ENCODE assay signal across 11 cellular contexts in the genomic region with DNA sequence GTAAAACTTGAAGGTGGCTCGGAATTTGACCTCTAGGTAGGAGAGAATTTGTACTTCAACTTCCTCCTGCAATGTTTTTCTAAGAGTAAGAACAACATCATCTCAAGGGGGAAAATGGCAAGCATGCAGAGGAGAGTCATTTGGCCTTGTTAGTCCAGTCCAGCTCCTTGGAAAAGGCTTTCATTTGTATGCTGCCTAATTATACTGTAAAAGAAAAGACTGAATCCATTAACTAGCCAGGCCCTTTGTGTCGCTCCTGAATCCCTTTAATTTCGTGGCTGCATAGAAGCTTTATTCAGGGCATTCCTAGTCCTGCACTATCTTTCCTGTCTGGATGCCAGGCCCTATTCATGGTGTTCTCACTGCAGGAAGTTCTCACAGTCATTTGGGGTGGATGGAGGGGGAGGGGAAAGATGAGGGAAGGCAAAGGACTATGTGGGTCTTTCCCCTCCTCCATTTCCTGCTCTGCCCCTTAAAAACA. TPM values are rescaled to one million over a fixed set of nuclear protein-coding genes. Genes with fewer than 3 reads are reported as not detected.
A peak's percentile ranks its signal among the peaks of the same experiment; 100 is the strongest.
DNase-seq lines count a peak whose midpoint lies in the region; ATAC-seq and TF ChIP-seq lines count a peak whose summit lies in the region.
"Had no signal": no experiment of that assay in that cellular context is flagged by ENCODE, and none has a peak within 500 bp of the region (broad histone marks: within the 10 kb centered on the region; RNA-seq: fewer than 3 reads in every experiment).

No MANE protein-coding gene starts in this region.

- H3K56ac ChIP-seq in H9 (ENCODE audit: insufficient read length, low read depth, low read length), result peak overlapping the region; percentile 34

- no CpG with 5 or more reads among the region's 3 CpGs for WGBS in H9 (ENCODE audit: extremely low coverage, insufficient read length, low lambda C conversion rate)
- WGBS in aorta, 2 donors, result 26 to 33% methylated on average over 3 of the region's 3 CpGs
- WGBS in psoas muscle, 3 donors, result 44 to 55% (median 49%) methylated on average over 3 of the region's 3 CpGs

- peak overlapping the region; percentile 46 for H3K4me2 ChIP-seq in H9 (ENCODE audit: insufficient read depth, insufficient read length, low read length)

- H3K79me1 ChIP-seq in H9 (ENCODE audit: insufficient read depth, low read depth, low read length, poor library complexity, severe bottlenecking), result no peaks in the 10 kb centered on the region

- ATAC-seq in aorta (ENCODE audit: low FRiP score) (no peak), psoas muscle (no peak), HG03039 (IDR thresholded peaks at IDR 0.05; ENCODE audit: unreplicated experiment) (no peak)

- H2BK120ac ChIP-seq in H9 (ENCODE audit: low read depth, low read length, poor library complexity, severe bottlenecking), result no peak overlapping the region

- no peaks in the 10 kb centered on the region for H3K27me3 Mint-ChIP-seq in H9 (ENCODE audit: low read depth)

- H3K27me3 ChIP-seq in H9 (ENCODE audit: insufficient read depth, low read length), result no peaks in the 10 kb centered on the region
- no peaks in the 10 kb centered on the region for H3K27me3 ChIP-seq in aorta (ENCODE audit: control insufficient read depth in 1 of 2, insufficient read depth in 2 of 2, low read length in 1 of 2)
- no peaks in the 10 kb centered on the region for H3K27me3 ChIP-seq in psoas muscle (ENCODE audit: insufficient read depth in 3 of 3, low read length in 2 of 3)

- no peak overlapping the region for H2BK15ac ChIP-seq in H9 (ENCODE audit: low read depth, low read length)

- H3K4me1 ChIP-seq in H9 (ENCODE audit: insufficient read depth, low read length), result peaks cover 27% of the 10 kb centered on the region; the same call in 1 of the 2 replicates
- H3K4me1 ChIP-seq in aorta (ENCODE audit: control insufficient read depth in 1 of 2, insufficient read depth in 2 of 2, low read length in 2 of 2), result no peaks in the 10 kb centered on the region
- H3K4me1 ChIP-seq in psoas muscle, result peaks cover 9% of the 10 kb centered on the region

- H4K8ac ChIP-seq in H9 (replicated peaks; ENCODE audit: insufficient read length, low read depth, low read length), result no peak overlapping the region

- H3K27ac ChIP-seq in H9 (ENCODE audit: insufficient read length, low read depth, low read length) (peak overlapping the region; percentile 98), aorta (ENCODE audit: low read depth in 1 of 2, low read length in 2 of 2) (no peak overlapping the region), psoas muscle (no peak overlapping the region)

- no peaks in the 10 kb centered on the region for H3K9me3 ChIP-seq in H9 (ENCODE audit: control insufficient read depth, low read depth, low read length)
- no peaks in the 10 kb centered on the region for H3K9me3 ChIP-seq in aorta (ENCODE audit: control insufficient read depth, low read length)
- H3K9me3 ChIP-seq in psoas muscle, result no peaks in the 10 kb centered on the region

- H4K20me1 ChIP-seq in H9 (ENCODE audit: control insufficient read depth, insufficient read depth, insufficient read length), result peaks cover 2% of the 10 kb centered on the region

- no peak overlapping the region for H3K14ac ChIP-seq in H9 (ENCODE audit: insufficient read depth, low read length)

- no peak overlapping the region for H2BK5ac ChIP-seq in H9 (ENCODE audit: insufficient read length, low read length)

- no peak overlapping the region for H4K5ac ChIP-seq in H9 (ENCODE audit: insufficient read length, low read depth, low read length)

- TF ChIP-seq CTCF in H9 (conservative IDR thresholded peaks at IDR 0.05) (no peak), psoas muscle (IDR thresholded peaks at IDR 0.05) (no peak)

- H3K4me3 Mint-ChIP-seq in H9, result peak overlapping the region; percentile 6 to 65

- peaks cover 3 to 4% of the 10 kb centered on the region in 2 experiments; a peak in 4 of 5 replicates for H3K9me3 Mint-ChIP-seq in H9

- intact Hi-C loops in aorta (cut with DNase I) (no loop called here), psoas muscle (cut with DNase I) (no loop called here)

- no peak overlapping the region for H3K4ac ChIP-seq in H9 (ENCODE audit: low read depth, low read length)

- no peak overlapping the region for H2BK20ac ChIP-seq in H9 (ENCODE audit: low read depth, low read length, poor library complexity, severe bottlenecking)

- H3K36me3 Mint-ChIP-seq in H9 (ENCODE audit: insufficient read depth in 1 of 3, low read depth in 3 of 3), result peaks cover 5 to 17% (median 14%) of the 10 kb centered on the region in 3 experiments; a peak in 6 of 7 replicates

- DNase-seq in H9 (peak; percentile 75), anterior cingulate cortex (lab: John Stamatoyannopoulos, UW) (peak in 45 of 58 donors; percentile 5 to 88 (median 45)), iPS DF 19.7 (ENCODE audit: low read depth, low spot score) (peak; percentile 90), pulmonary artery endothelial cell (ENCODE audit: low read depth, low spot score) (peak; percentile 13), aorta (no peak), ureter (ENCODE audit: low spot score) (no peak), psoas muscle (no peak)
- DNase-seq: activated T-cell treated with anti-CD3 and anti-CD28 coated beads, Interleukin-2, amount 50 U/mL, for 48 hours; KBM-7; SHP77 had no signal

- peak overlapping the region; percentile 11 for H3K18ac ChIP-seq in H9 (ENCODE audit: insufficient read length, low read depth, low read length)

- no peak overlapping the region for H3K23ac ChIP-seq in H9 (ENCODE audit: insufficient read length, low read depth, low read length)

- H3K4me1 Mint-ChIP-seq in H9, result peaks cover 78 to 85% of the 10 kb centered on the region in 2 experiments

- H3K79me2 ChIP-seq in H9 (ENCODE audit: insufficient read depth, low read length), result peaks cover 59% of the 10 kb centered on the region; the same call in 1 of the 2 replicates

- H2AFZ ChIP-seq in H9 (ENCODE audit: low read length), result no peak overlapping the region

- H3K36me3 ChIP-seq in aorta (ENCODE audit: control insufficient read depth in 1 of 2, insufficient read depth in 2 of 2, low read length in 1 of 2) (no peaks in the 10 kb centered on the region), psoas muscle (ENCODE audit: insufficient read depth in 1 of 2, low read depth in 1 of 2) (no peaks in the 10 kb centered on the region)

- H2BK12ac ChIP-seq in H9 (ENCODE audit: insufficient read length, low read depth, low read length), result no peak overlapping the region

- peak overlapping the region; percentile 66 for H3K9ac ChIP-seq in H9 (ENCODE audit: extremely low read depth, insufficient read length, low read length)

- H3K4me3 ChIP-seq in aorta (ENCODE audit: low read length in 2 of 2), result no peak overlapping the region
- no peak overlapping the region for H3K4me3 ChIP-seq in psoas muscle

- H3K27ac Mint-ChIP-seq in H9, result peak overlapping the region; percentile 84 to 98 (median 97)

- H3K23me2 ChIP-seq in H9 (ENCODE audit: insufficient read length, low read depth, low read length, poor library complexity, severe bottlenecking), result no peaks in the 10 kb centered on the region

- no peak overlapping the region for H3T11ph ChIP-seq in H9 (ENCODE audit: low read length)

- H2AK5ac ChIP-seq in H9 (ENCODE audit: insufficient read length, low read length), result peak overlapping the region; percentile 42

- H4K91ac ChIP-seq in H9 (ENCODE audit: insufficient read length, low read depth, low read length), result no peak overlapping the region

RNA-seq across cellular contexts. Expression of gene PHLPP1, which starts 36.0 kb away (rescaled TPM):
- 38.8 and 39.9 TPM in 2 replicates for total RNA-seq in H9 (2021)
- 4.6 and 7.1 TPM in 2 replicates for total RNA-seq in pulmonary artery endothelial cell
- total RNA-seq in aorta, result 10 to 100 TPM; 14.2 to 16.5 TPM
- 1 to 10 TPM; 1.6 to 2.3 TPM for polyA plus RNA-seq in aorta
- total RNA-seq in ureter, result 42.0 TPM
- total RNA-seq in psoas muscle, result 1 to 10 TPM; 3.5 to 6.4 (median 5.7) TPM
- 1 to 10 TPM in 2 of 3 donors, under 1 TPM in 1; 0.79 to 2.6 (median 2.5) TPM for polyA plus RNA-seq in psoas muscle

Comparison
In these comparisons a context has a peak if more than half of its experiments do, and no peak if none do; other contexts are left out.
1. DNase-seq: peak in H9 (single experiment), anterior cingulate cortex (45 of 58), iPS DF 19.7 (single experiment) and pulmonary artery endothelial cell (single experiment); none in aorta (0 of 2), ureter (single experiment) and psoas muscle (0 of 2).